Comparison of ENCODE assay signal across 8 cellular contexts in the genomic region with DNA sequence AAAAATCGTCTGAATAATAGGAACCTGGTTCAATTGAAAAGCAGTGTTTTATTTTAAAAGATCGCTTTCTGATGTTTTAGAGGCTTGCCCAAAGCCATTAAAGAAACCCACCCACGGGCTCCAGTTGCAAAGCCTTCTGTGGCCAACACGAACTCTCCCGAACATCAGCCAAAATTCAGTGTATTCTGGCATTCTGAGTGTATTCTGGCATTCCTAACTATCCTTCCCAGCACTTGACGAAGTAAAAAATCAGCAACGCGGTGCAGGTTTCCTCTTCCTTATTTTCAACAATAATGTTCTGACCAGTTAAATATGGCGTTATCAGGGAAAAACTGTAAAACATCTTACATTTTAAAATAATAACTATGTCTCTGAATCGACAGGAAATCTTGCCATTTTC. TPM values are rescaled to one million over a fixed set of nuclear protein-coding genes. Genes with fewer than 3 reads are reported as not detected.
A peak's percentile ranks its signal among the peaks of the same experiment; 100 is the strongest.
DNase-seq lines count a peak whose midpoint lies in the region; ATAC-seq and TF ChIP-seq lines count a peak whose summit lies in the region.

No MANE protein-coding gene starts in this region.

- no peaks in the 10 kb centered on the region for H3K36me3 ChIP-seq in trophoblast cell (ENCODE audit: control insufficient read depth in 1 of 2, insufficient read depth in 2 of 2, low read length in 2 of 2)

- H3K18ac ChIP-seq in trophoblast cell (ENCODE audit: low read length): no peak overlapping the region

- no peak overlapping the region for H2AFZ ChIP-seq in trophoblast cell (ENCODE audit: insufficient read depth, low read length, poor library complexity)

- no peak overlapping the region for H2BK5ac ChIP-seq in trophoblast cell (ENCODE audit: low read depth, low read length, poor library complexity)

- H3K4me2 ChIP-seq in trophoblast cell (ENCODE audit: low read length): peak overlapping the region; percentile 86

- H3K4me1 ChIP-seq in trophoblast cell (ENCODE audit: control insufficient read depth in 1 of 2, insufficient read depth in 2 of 2, low read length in 2 of 2): peaks cover 7 to 10% of the 10 kb centered on the region in 2 experiments

- H3K9me3 Mint-ChIP-seq in WTC11: no peaks in the 10 kb centered on the region

- H3K14ac ChIP-seq in trophoblast cell (ENCODE audit: low read length): no peak overlapping the region

- no CpG with 5 or more reads among the region's 10 CpGs for WGBS in trophoblast cell (ENCODE audit: extremely low coverage, insufficient coverage, insufficient read length)

- peaks cover 2% of the 10 kb centered on the region for H3K27me3 ChIP-seq in trophoblast cell (ENCODE audit: insufficient read depth, low read length)

- no peak overlapping the region for H4K8ac ChIP-seq in trophoblast cell (ENCODE audit: low read depth, low read length)

- peaks cover 29% of the 10 kb centered on the region for H3K27me3 Mint-ChIP-seq in WTC11 (ENCODE audit: low read depth)

- no peak overlapping the region for H2BK120ac ChIP-seq in trophoblast cell (ENCODE audit: insufficient read depth, low read length, poor library complexity)

- peak overlapping the region; percentile 58 for H3K27ac Mint-ChIP-seq in WTC11

- POLR2A ChIA-PET in WTC11 (lab: Charles Lee): interaction anchor here (2.0 kb wide), 1 partner anchor 169 kb away, joined by 11 read pairs; no protein-coding TSS in a partner anchor
- POLR2A ChIA-PET in HEK293T (lab: Yijun Ruan, JAX): no interaction called here

- H3K79me1 ChIP-seq in trophoblast cell (ENCODE audit: low read length): peaks cover 3% of the 10 kb centered on the region

- H3K4me3 ChIP-seq in fibroblast of villous mesenchyme (ENCODE audit: low read depth, low read length) (peak overlapping the region; percentile 61), trophoblast cell (ENCODE audit: low read depth, low read length) (no peak overlapping the region)

- peak; percentile 23 for DNase-seq in ELF-1 (ENCODE audit: low read depth, low spot score)
- DNase-seq in WTC11 (ENCODE audit: low spot score): no peak
- no peak for DNase-seq in fibroblast of villous mesenchyme (ENCODE audit: low read depth)
- no peak for DNase-seq in trophoblast cell
- no peak for DNase-seq in SHP77 (lab: John Stamatoyannopoulos, UW)
- no peak for DNase-seq in NCI-H69 (lab: John Stamatoyannopoulos, UW)
- no peak for DNase-seq in HEK293T (ENCODE audit: extremely low spot score)

- CTCF ChIA-PET in WTC11 (lab: Charles Lee): interaction anchor here (0.7 to 1.5 kb wide), 5 partner anchors 15 to 259 kb away, joined by 4 to 8 read pairs (median 5); no protein-coding TSS in a partner anchor
- CTCF ChIA-PET in HEK293T (lab: Yijun Ruan, JAX): interaction anchor here (0.6 to 0.7 kb wide), 2 partner anchors 8 to 33 kb away, joined by 3 to 4 read pairs; no protein-coding TSS in a partner anchor

- H3K4me3 Mint-ChIP-seq in WTC11: peak overlapping the region; percentile 69

- H2AK5ac ChIP-seq in trophoblast cell (ENCODE audit: low read length): no peak overlapping the region

- no peak overlapping the region for H3K27ac ChIP-seq in trophoblast cell (ENCODE audit: low read depth, low read length)

- no peaks in the 10 kb centered on the region for H3K79me2 ChIP-seq in trophoblast cell (ENCODE audit: control insufficient read depth, insufficient read depth, low read length, poor library complexity)

- H3K9ac ChIP-seq in trophoblast cell (ENCODE audit: low read length): no peak overlapping the region

- H3K9me3 ChIP-seq in trophoblast cell (ENCODE audit: insufficient read depth, low read depth, low read length): no peaks in the 10 kb centered on the region

- ATAC-seq in WTC11 (no peak), HG02623 (IDR thresholded peaks at IDR 0.05; ENCODE audit: unreplicated experiment) (no peak)

- no peak overlapping the region for H4K12ac ChIP-seq in trophoblast cell (ENCODE audit: low read depth, low read length)

- H3K23ac ChIP-seq in trophoblast cell (ENCODE audit: low read length): no peak overlapping the region

- H3K4ac ChIP-seq in trophoblast cell (ENCODE audit: low read depth, low read length): no peak overlapping the region

- no peak for TF ChIP-seq CTCF in WTC11 (IDR thresholded peaks at IDR 0.05)
- no peak for TF ChIP-seq CTCF in fibroblast of villous mesenchyme (IDR thresholded peaks at IDR 0.05; ENCODE audit: insufficient read depth, low read depth, low read length)

- H3K36me3 Mint-ChIP-seq in WTC11: no peaks in the 10 kb centered on the region

- no peak overlapping the region for H2BK12ac ChIP-seq in trophoblast cell (ENCODE audit: low read length)

- peaks cover 81% of the 10 kb centered on the region for H3K4me1 Mint-ChIP-seq in WTC11

- no peak overlapping the region for H4K91ac ChIP-seq in trophoblast cell (ENCODE audit: low read depth, low read length)

TF ChIP-seq in WTC11, 78 proteins besides CTCF, POLR2A, EP300 and RAD21 (continues in another document):
- TF ChIP-seq SOX15 (CRISPR knock-in tag; IDR thresholded peaks at IDR 0.05) (no peak), IRF2 (CRISPR knock-in tag; IDR thresholded peaks at IDR 0.05; ENCODE audit: borderline replicate concordance, low read depth) (no peak)
- TF ChIP-seq, protein P1, sequence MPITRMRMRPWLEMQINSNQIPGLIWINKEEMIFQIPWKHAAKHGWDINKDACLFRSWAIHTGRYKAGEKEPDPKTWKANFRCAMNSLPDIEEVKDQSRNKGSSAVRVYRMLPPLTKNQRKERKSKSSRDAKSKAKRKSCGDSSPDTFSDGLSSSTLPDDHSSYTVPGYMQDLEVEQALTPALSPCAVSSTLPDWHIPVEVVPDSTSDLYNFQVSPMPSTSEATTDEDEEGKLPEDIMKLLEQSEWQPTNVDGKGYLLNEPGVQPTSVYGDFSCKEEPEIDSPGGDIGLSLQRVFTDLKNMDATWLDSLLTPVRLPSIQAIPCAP (CRISPR knock-in tag; IDR thresholded peaks at IDR 0.05): no peak
- TF ChIP-seq, protein P2, sequence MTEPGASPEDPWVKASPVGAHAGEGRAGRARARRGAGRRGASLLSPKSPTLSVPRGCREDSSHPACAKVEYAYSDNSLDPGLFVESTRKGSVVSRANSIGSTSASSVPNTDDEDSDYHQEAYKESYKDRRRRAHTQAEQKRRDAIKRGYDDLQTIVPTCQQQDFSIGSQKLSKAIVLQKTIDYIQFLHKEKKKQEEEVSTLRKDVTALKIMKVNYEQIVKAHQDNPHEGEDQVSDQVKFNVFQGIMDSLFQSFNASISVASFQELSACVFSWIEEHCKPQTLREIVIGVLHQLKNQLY (CRISPR knock-in tag; IDR thresholded peaks at IDR 0.05): no peak
- TF ChIP-seq, protein P3, sequence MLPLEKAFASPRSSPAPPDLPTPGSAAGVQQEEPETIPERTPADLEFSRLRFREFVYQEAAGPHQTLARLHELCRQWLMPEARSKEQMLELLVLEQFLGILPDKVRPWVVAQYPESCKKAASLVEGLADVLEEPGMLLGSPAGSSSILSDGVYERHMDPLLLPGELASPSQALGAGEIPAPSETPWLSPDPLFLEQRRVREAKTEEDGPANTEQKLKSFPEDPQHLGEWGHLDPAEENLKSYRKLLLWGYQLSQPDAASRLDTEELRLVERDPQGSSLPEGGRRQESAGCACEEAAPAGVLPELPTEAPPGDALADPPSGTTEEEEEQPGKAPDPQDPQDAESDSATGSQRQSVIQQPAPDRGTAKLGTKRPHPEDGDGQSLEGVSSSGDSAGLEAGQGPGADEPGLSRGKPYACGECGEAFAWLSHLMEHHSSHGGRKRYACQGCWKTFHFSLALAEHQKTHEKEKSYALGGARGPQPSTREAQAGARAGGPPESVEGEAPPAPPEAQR (CRISPR knock-in tag; IDR thresholded peaks at IDR 0.05): no peak

TF ChIP-seq in HEK293T, 16 proteins besides CTCF, POLR2A, EP300 and RAD21:
- TF ChIP-seq SUZ12 (IDR thresholded peaks at IDR 0.05): no peak
- TF ChIP-seq L3MBTL2 (conservative IDR thresholded peaks at IDR 0.05): no peak
- TF ChIP-seq, protein P4, sequence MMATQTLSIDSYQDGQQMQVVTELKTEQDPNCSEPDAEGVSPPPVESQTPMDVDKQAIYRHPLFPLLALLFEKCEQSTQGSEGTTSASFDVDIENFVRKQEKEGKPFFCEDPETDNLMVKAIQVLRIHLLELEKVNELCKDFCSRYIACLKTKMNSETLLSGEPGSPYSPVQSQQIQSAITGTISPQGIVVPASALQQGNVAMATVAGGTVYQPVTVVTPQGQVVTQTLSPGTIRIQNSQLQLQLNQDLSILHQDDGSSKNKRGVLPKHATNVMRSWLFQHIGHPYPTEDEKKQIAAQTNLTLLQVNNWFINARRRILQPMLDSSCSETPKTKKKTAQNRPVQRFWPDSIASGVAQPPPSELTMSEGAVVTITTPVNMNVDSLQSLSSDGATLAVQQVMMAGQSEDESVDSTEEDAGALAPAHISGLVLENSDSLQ (IDR thresholded peaks at IDR 0.05): no peak
- no peak for TF ChIP-seq FOXA1 (IDR thresholded peaks at IDR 0.05)
- no peak for TF ChIP-seq BHLHE40 (IDR thresholded peaks at IDR 0.05; ENCODE audit: borderline replicate concordance)
- no peak for TF ChIP-seq CTBP1 (IDR thresholded peaks at IDR 0.05; ENCODE audit: borderline replicate concordance)
- no peak for TF ChIP-seq SP1 (IDR thresholded peaks at IDR 0.05)
- TF ChIP-seq LEF1 (IDR thresholded peaks at IDR 0.05; ENCODE audit: borderline replicate concordance): no peak
- TF ChIP-seq ELF4 (IDR thresholded peaks at IDR 0.05): no peak
- no peak for TF ChIP-seq FOXM1 (IDR thresholded peaks at IDR 0.05; ENCODE audit: borderline replicate concordance)
- TF ChIP-seq HDGF (IDR thresholded peaks at IDR 0.05; ENCODE audit: borderline replicate concordance): no peak
- TF ChIP-seq ZNF384 (IDR thresholded peaks at IDR 0.05): no peak

RNA-seq across cellular contexts. Expression of a gene that starts 44.6 kb away (rescaled TPM):
- total RNA-seq in WTC11 (2021): 47.3 to 58.6 TPM (median 50.1 TPM) in 3 replicates
- total RNA-seq in fibroblast of villous mesenchyme: 50.6 and 53.1 TPM in 2 replicates
- polyA plus RNA-seq in trophoblast cell (2013): 6.6 and 8.8 TPM in 2 replicates
